In genomic region chr6:37239511-37239910, GRCh38 we compare ENCODE assay signal across 10 cellular contexts. TPM values are rescaled to one million over a fixed set of nuclear protein-coding genes. Genes with fewer than 3 reads are reported as not detected.
A peak's percentile ranks its signal among the peaks of the same experiment; 100 is the strongest.
DNase-seq lines count a peak whose midpoint lies in the region; ATAC-seq, FAIRE-seq and TF ChIP-seq lines count a peak whose summit lies in the region.
"Had no signal": no experiment of that assay in that cellular context is flagged by ENCODE, and none has a peak within 500 bp of the region (broad histone marks: within the 10 kb centered on the region; RNA-seq: fewer than 3 reads in every experiment).

No MANE protein-coding gene starts in this region.

- peak overlapping the region; percentile 4; the same call in 1 of the 2 replicates for H3K4me2 ChIP-seq in GM12878 (ENCODE audit: control insufficient read depth, insufficient read depth)

- POLR2A ChIA-PET in activated CD8-positive, alpha-beta T cell treated with anti-CD3 and anti-CD28 coated beads for 36 hours (lab: Charles Lee): interaction anchor here (1.0 to 2.2 kb wide), 3 partner anchors 18 to 65 kb away, joined by 3 to 8 read pairs (median 5); partner anchors contain the start of genes TBC1D22B and TMEM217
- POLR2A ChIA-PET in activated CD8-positive, alpha-beta T cell treated with anti-CD3 and anti-CD28 coated beads, Interleukin-2, amount 10 ng/mL, durations not matched to agents 7 days and 5 days (lab: Charles Lee): no interaction called here
- POLR2A ChIA-PET in GM12878 (lab: Charles Lee): interaction anchor here (0.7 to 1.0 kb wide), 2 partner anchors 18 to 48 kb away, joined by 4 to 6 read pairs; partner anchors contain the start of genes TBC1D22B and TMEM217

- H3K79me2 ChIP-seq in GM12878 (ENCODE audit: control insufficient read depth, insufficient read depth, low read length): no peaks in the 10 kb centered on the region

- no peak overlapping the region for H3K9ac ChIP-seq in GM12878 (ENCODE audit: control insufficient read depth, insufficient read depth, low read length)

- H3K4me1 ChIP-seq in GM12878 (ENCODE audit: control insufficient read depth, insufficient read depth, low read length) (peaks cover 9% of the 10 kb centered on the region; the same call in 1 of the 2 replicates), suprapubic skin (peaks cover 39% of the 10 kb centered on the region)
- peaks cover 4% of the 10 kb centered on the region for H3K4me1 ChIP-seq in effector memory CD4-positive, alpha-beta T cell (ENCODE audit: control insufficient read depth, insufficient read depth, low read length, poor library complexity, severe bottlenecking)

- no TSS peak for BruUV-seq in GM12878 (replicated peaks; lab: Mats Ljungman, UMichigan)

- TF ChIP-seq EP300 in GM12878 (IDR thresholded peaks at IDR 0.05; ENCODE audit: borderline replicate concordance in 1 of 2, control insufficient read depth in 1 of 2, low read depth in 2 of 2, low read length in 2 of 2) (no peak), suprapubic skin (IDR thresholded peaks at IDR 0.05) (no peak)

- WGBS in GM12878 (ENCODE audit: insufficient coverage, insufficient replicate concordance, low lambda C conversion rate, missing lambda C conversion rate): 97% methylated on average over 3 of the region's 3 CpGs
- 86% methylated on average over 3 of the region's 3 CpGs for WGBS in suprapubic skin

- no peaks in the 10 kb centered on the region for H3K9me3 Mint-ChIP-seq in activated CD8-positive, alpha-beta T cell treated with anti-CD3 and anti-CD28 coated beads for 36 hours
- no peaks in the 10 kb centered on the region for H3K9me3 Mint-ChIP-seq in activated CD8-positive, alpha-beta T cell treated with anti-CD3 and anti-CD28 coated beads, Interleukin-2, amount 10 ng/mL, durations not matched to agents 7 days and 5 days (ENCODE audit: insufficient read depth)

- TF ChIP-seq POLR2A in GM12878 (IDR thresholded peaks at IDR 0.05; ENCODE audit: low read depth, low read length) (no peak), suprapubic skin (IDR thresholded peaks at IDR 0.05) (no peak)

- no peaks in the 10 kb centered on the region for H3K27me3 Mint-ChIP-seq in activated CD8-positive, alpha-beta T cell treated with anti-CD3 and anti-CD28 coated beads for 36 hours
- H3K27me3 Mint-ChIP-seq in activated CD8-positive, alpha-beta T cell treated with anti-CD3 and anti-CD28 coated beads, Interleukin-2, amount 10 ng/mL, durations not matched to agents 7 days and 5 days (ENCODE audit: low read depth): no peaks in the 10 kb centered on the region

- H3K4me3 ChIP-seq in GM12878 (no peak overlapping the region), suprapubic skin (no peak overlapping the region)
- H3K4me3 ChIP-seq in effector memory CD4-positive, alpha-beta T cell (ENCODE audit: insufficient read depth, low read depth, low read length, poor library complexity, severe bottlenecking): no peak overlapping the region

- no peak overlapping the region for H3K27ac ChIP-seq in GM12878 (ENCODE audit: control insufficient read depth, insufficient read depth)
- H3K27ac ChIP-seq in suprapubic skin: peak overlapping the region; percentile 83
- no peak overlapping the region for H3K27ac ChIP-seq in effector memory CD4-positive, alpha-beta T cell (ENCODE audit: insufficient read depth, low read length, poor library complexity, severe bottlenecking)

- no peak for ATAC-seq in activated CD8-positive, alpha-beta T cell treated with anti-CD3 and anti-CD28 coated beads for 36 hours
- ATAC-seq in activated CD8-positive, alpha-beta T cell treated with anti-CD3 and anti-CD28 coated beads, Interleukin-2, amount 10 ng/mL, durations not matched to agents 7 days and 5 days: no peak
- ATAC-seq in GM12878: no peak

- H3K36me3 ChIP-seq in GM12878 (ENCODE audit: control insufficient read depth in 2 of 2, insufficient read depth in 2 of 2, low read length in 1 of 2) (no peaks in the 10 kb centered on the region), suprapubic skin (no peaks in the 10 kb centered on the region)
- no peaks in the 10 kb centered on the region for H3K36me3 ChIP-seq in effector memory CD4-positive, alpha-beta T cell (ENCODE audit: control insufficient read depth, insufficient read depth, low read length)

- CTCF ChIA-PET in activated CD8-positive, alpha-beta T cell treated with anti-CD3 and anti-CD28 coated beads for 36 hours (lab: Charles Lee): interaction anchor here (0.9 to 3.9 kb wide), 3 partner anchors 18 to 221 kb away, joined by 3 to 11 read pairs (median 5); partner anchors contain the start of genes TBC1D22B and TMEM217
- CTCF ChIA-PET in activated CD8-positive, alpha-beta T cell treated with anti-CD3 and anti-CD28 coated beads, Interleukin-2, amount 10 ng/mL, durations not matched to agents 7 days and 5 days (lab: Charles Lee): interaction anchor here (1.1 to 1.6 kb wide), 4 partner anchors 18 to 222 kb away, joined by 3 to 8 read pairs (median 4); partner anchors contain the start of gene TBC1D22B
- CTCF ChIA-PET in GM12878 (lab: Yijun Ruan, JAX): interaction anchor here (0.6 to 2.0 kb wide), 5 partner anchors 14 to 327 kb away, joined by 3 to 4 read pairs (median 3); no protein-coding TSS in a partner anchor

- in situ Hi-C loops in GM12878 (cut with MboI): no loop called here

- H3K27me3 ChIP-seq in GM12878 (replicated peaks in 1 of 2; ENCODE audit: control insufficient read depth in 2 of 2, insufficient read depth in 2 of 2, low read length in 1 of 2) (no peaks in the 10 kb centered on the region), suprapubic skin (no peaks in the 10 kb centered on the region)
- no peaks in the 10 kb centered on the region for H3K27me3 ChIP-seq in effector memory CD4-positive, alpha-beta T cell (replicated peaks; ENCODE audit: control insufficient read depth, insufficient read depth, low read length, poor library complexity, severe bottlenecking)

- H3K36me3 Mint-ChIP-seq in activated CD8-positive, alpha-beta T cell treated with anti-CD3 and anti-CD28 coated beads for 36 hours (ENCODE audit: low read depth): no peaks in the 10 kb centered on the region
- peaks cover 2% of the 10 kb centered on the region for H3K36me3 Mint-ChIP-seq in activated CD8-positive, alpha-beta T cell treated with anti-CD3 and anti-CD28 coated beads, Interleukin-2, amount 10 ng/mL, durations not matched to agents 7 days and 5 days (ENCODE audit: low read depth)

- H3K9me3 ChIP-seq in GM12878 (replicated peaks; ENCODE audit: control insufficient read depth, insufficient read depth, low read length): no peaks in the 10 kb centered on the region
- H3K9me3 ChIP-seq in suprapubic skin: no peaks in the 10 kb centered on the region
- H3K9me3 ChIP-seq in effector memory CD4-positive, alpha-beta T cell (ENCODE audit: control insufficient read depth, low read length): no peaks in the 10 kb centered on the region

- H3K4me3 Mint-ChIP-seq in activated CD8-positive, alpha-beta T cell treated with anti-CD3 and anti-CD28 coated beads for 36 hours: no peak overlapping the region
- no peak overlapping the region for H3K4me3 Mint-ChIP-seq in activated CD8-positive, alpha-beta T cell treated with anti-CD3 and anti-CD28 coated beads, Interleukin-2, amount 10 ng/mL, durations not matched to agents 7 days and 5 days

- FAIRE-seq in GM12878 (lab: Jason Lieb, UNC): no peak
- FAIRE-seq: TTC549 had no signal

- no peak for TF ChIP-seq RAD21 in GM12878 (IDR thresholded peaks at IDR 0.05; ENCODE audit: insufficient read depth, low read depth, low read length)

- no peaks in the 10 kb centered on the region for H4K20me1 ChIP-seq in GM12878 (ENCODE audit: control insufficient read depth, insufficient read depth)

- RAD21 ChIA-PET in GM12878 (lab: Charles Lee; ENCODE audit: unreplicated experiment): interaction anchor here (0.7 to 1.2 kb wide), 4 partner anchors 18 to 299 kb away, joined by 3 to 5 read pairs (median 4); partner anchors contain the start of genes TBC1D22B and TMEM217

- H3K4me1 Mint-ChIP-seq in activated CD8-positive, alpha-beta T cell treated with anti-CD3 and anti-CD28 coated beads for 36 hours (ENCODE audit: low read depth): peaks cover 41% of the 10 kb centered on the region
- H3K4me1 Mint-ChIP-seq in activated CD8-positive, alpha-beta T cell treated with anti-CD3 and anti-CD28 coated beads, Interleukin-2, amount 10 ng/mL, durations not matched to agents 7 days and 5 days (ENCODE audit: low read depth): peaks cover 33% of the 10 kb centered on the region

- SMC1A ChIA-PET in GM12878 (lab: Charles Lee; ENCODE audit: uncharacterized antibody, unreplicated experiment): interaction anchor here (0.7 to 2.6 kb wide), 3 partner anchors 18 to 20 kb away, joined by 3 to 6 read pairs (median 5); partner anchors contain the start of genes TBC1D22B and TMEM217

- H3K27ac Mint-ChIP-seq in activated CD8-positive, alpha-beta T cell treated with anti-CD3 and anti-CD28 coated beads for 36 hours: peak overlapping the region; percentile 73
- H3K27ac Mint-ChIP-seq in activated CD8-positive, alpha-beta T cell treated with anti-CD3 and anti-CD28 coated beads, Interleukin-2, amount 10 ng/mL, durations not matched to agents 7 days and 5 days: no peak overlapping the region

- intact Hi-C loops in activated CD8-positive, alpha-beta T cell treated with anti-CD3 and anti-CD28 coated beads for 36 hours (cut with micrococcal nuclease): no loop called here
- intact Hi-C loops in GM12878 (cut with micrococcal nuclease; ENCODE audit: unreplicated experiment): no loop called here

- H2AFZ ChIP-seq in GM12878 (ENCODE audit: control insufficient read depth, low read depth, low read length): no peak overlapping the region

- no peak for TF ChIP-seq CTCF in activated CD8-positive, alpha-beta T cell treated with anti-CD3 and anti-CD28 coated beads for 36 hours (IDR thresholded peaks at IDR 0.05)
- TF ChIP-seq CTCF in GM12878 (IDR thresholded peaks at IDR 0.05 in 2 of 3, conservative IDR thresholded peaks at IDR 0.05 in 1 of 3; ENCODE audit: control insufficient read depth in 2 of 3, extremely low read depth in 1 of 3, insufficient read depth in 1 of 3, low read depth in 3 of 3, low read length in 3 of 3): no peak
- no peak for TF ChIP-seq CTCF in suprapubic skin (IDR thresholded peaks at IDR 0.05)

- no peak for DNase-seq in activated CD8-positive, alpha-beta T cell treated with anti-CD3 and anti-CD28 coated beads for 36 hours
- no peak for DNase-seq in activated CD8-positive, alpha-beta T cell treated with anti-CD3 and anti-CD28 coated beads, Interleukin-2, amount 10 ng/mL, durations not matched to agents 7 days and 5 days
- no peak for DNase-seq in GM12878 (ENCODE audit: low read depth, low spot score)
- peak; percentile 81 for DNase-seq in iris pigment epithelial cell (ENCODE audit: low read depth)
- DNase-seq in suprapubic skin (ENCODE audit: low spot score in 2 of 2): no peak
- no peak for DNase-seq in NCI-H1436 (lab: John Stamatoyannopoulos, UW)
- no peak for DNase-seq in DMS79 treated with DMSO at 0.1 percent for 48 hours (lab: John Stamatoyannopoulos, UW)
- DNase-seq in effector memory CD4-positive, alpha-beta T cell: no peak

RNA-seq across cellular contexts. Expression of gene TBC1D22B, which starts 18.1 kb away (rescaled TPM):
- 10 to 100 TPM; 12.1 to 12.3 TPM for total RNA-seq in activated CD8-positive, alpha-beta T cell treated with anti-CD3 and anti-CD28 coated beads for 36 hours
- 10 to 100 TPM; 15.4 TPM for total RNA-seq in activated CD8-positive, alpha-beta T cell treated with anti-CD3 and anti-CD28 coated beads, Interleukin-2, amount 10 ng/mL, durations not matched to agents 7 days and 5 days
- 15.8 and 16.4 TPM in 2 replicates for total RNA-seq in GM12878 (2013; cell fraction: nucleolus; rRNA removed)
- 11.9 and 13.0 TPM in 2 replicates for total RNA-seq in GM12878 (2014; rRNA removed)
- total RNA-seq in GM12878 (2014; rRNA removed; fragmentation: Illumina TruSeq; extraction: Trizol): 9.5 and 9.9 TPM in 2 replicates
- total RNA-seq in GM12878 (2021): 14.9 and 15.2 TPM in 2 replicates
- 6.8 TPM for polyA plus RNA-seq in GM12878 (2011; ENCODE audit: low read depth)
- 7.0 and 7.5 TPM in 2 replicates for polyA plus RNA-seq in GM12878 (2011; rRNA removed)
- 8.5 and 11.0 TPM in 2 replicates for polyA plus RNA-seq in GM12878 (2011; cell fraction: cytosol; rRNA removed)
- polyA plus RNA-seq in GM12878 (2011; cell fraction: nucleus; rRNA removed): 10.4 and 10.6 TPM in 2 replicates
- polyA plus RNA-seq in GM12878 (2012): 7.1 and 7.4 TPM in 2 replicates
- polyA plus RNA-seq in GM12878 (2014; fragmentation: Illumina TruSeq; extraction: Trizol): 18.2 and 18.7 TPM in 2 replicates
- polyA plus RNA-seq in GM12878 (2014; fragmentation: Nextera tagmentation; extraction: Ambion mirVana): 1 to 10 TPM; 3.4 to 3.7 TPM
- 14.2 and 15.8 TPM in 2 replicates for polyA plus RNA-seq in GM12878 (2014; rRNA removed)
- 10 to 100 TPM; 15.4 to 17.7 TPM for polyA plus RNA-seq in GM12878 (2016; fragmentation: Nextera tagmentation; extraction: Ambion mirVana)
- polyA minus RNA-seq in GM12878 (2011; rRNA and poly(A)+ RNA removed): 5.8 and 6.3 TPM in 2 replicates
- 3.1 and 3.5 TPM in 2 replicates for polyA minus RNA-seq in GM12878 (2011; cell fraction: cytosol; rRNA and poly(A)+ RNA removed)
- 5.1 and 8.1 TPM in 2 replicates for polyA minus RNA-seq in GM12878 (2011; cell fraction: nucleus; rRNA and poly(A)+ RNA removed)
- 10 to 100 TPM; 14.2 to 19.6 (median 18.4) TPM for total RNA-seq in suprapubic skin

RNA-seq across cellular contexts. Expression of gene TMEM217, which starts 18.4 kb away (rescaled TPM):
- total RNA-seq in activated CD8-positive, alpha-beta T cell treated with anti-CD3 and anti-CD28 coated beads for 36 hours: 1 to 10 TPM; 4.0 to 5.7 TPM
- total RNA-seq in activated CD8-positive, alpha-beta T cell treated with anti-CD3 and anti-CD28 coated beads, Interleukin-2, amount 10 ng/mL, durations not matched to agents 7 days and 5 days: 1 to 10 TPM; 3.1 to 3.2 TPM
- total RNA-seq in GM12878 (2013; cell fraction: nucleolus; rRNA removed): 2.4 and 3.3 TPM in 2 replicates
- total RNA-seq in GM12878 (2014; rRNA removed): 2.5 and 3.1 TPM in 2 replicates
- total RNA-seq in GM12878 (2014; rRNA removed; fragmentation: Illumina TruSeq; extraction: Trizol): 1.8 and 2.1 TPM in 2 replicates
- 1.6 and 1.9 TPM in 2 replicates for total RNA-seq in GM12878 (2021)
- polyA plus RNA-seq in GM12878 (2011; ENCODE audit: low read depth): 1.7 TPM
- 4.0 and 4.5 TPM in 2 replicates for polyA plus RNA-seq in GM12878 (2011; rRNA removed)
- 2.3 and 2.7 TPM in 2 replicates for polyA plus RNA-seq in GM12878 (2011; cell fraction: cytosol; rRNA removed)
- 2.6 and 3.4 TPM in 2 replicates for polyA plus RNA-seq in GM12878 (2011; cell fraction: nucleus; rRNA removed)
- 0.84 and 2.1 TPM in 2 replicates for polyA plus RNA-seq in GM12878 (2012)
- polyA plus RNA-seq in GM12878 (2014; fragmentation: Illumina TruSeq; extraction: Trizol): 1.9 and 2.5 TPM in 2 replicates
- polyA plus RNA-seq in GM12878 (2014; fragmentation: Nextera tagmentation; extraction: Ambion mirVana): 1 to 10 TPM; 1.3 to 2.1 TPM
- polyA plus RNA-seq in GM12878 (2014; rRNA removed): 1.9 and 2.4 TPM in 2 replicates
- 1 to 10 TPM; 2.5 to 2.8 TPM for polyA plus RNA-seq in GM12878 (2016; fragmentation: Nextera tagmentation; extraction: Ambion mirVana)
- polyA minus RNA-seq in GM12878 (2011; rRNA and poly(A)+ RNA removed): 2.1 and 5.3 TPM in 2 replicates
- 1.6 and 2.4 TPM in 2 replicates for polyA minus RNA-seq in GM12878 (2011; cell fraction: cytosol; rRNA and poly(A)+ RNA removed)
- 2.1 and 4.0 TPM in 2 replicates for polyA minus RNA-seq in GM12878 (2011; cell fraction: nucleus; rRNA and poly(A)+ RNA removed)
- total RNA-seq in suprapubic skin: 1 to 10 TPM in 2 of 4 donors, under 1 TPM in 1, not detected in 1; 0.30 to 3.3 (median 2.6) TPM
- total RNA-seq: left lobe of liver had no signal
